ENCODE assay signal across 1 cellular context in the genomic region with DNA sequence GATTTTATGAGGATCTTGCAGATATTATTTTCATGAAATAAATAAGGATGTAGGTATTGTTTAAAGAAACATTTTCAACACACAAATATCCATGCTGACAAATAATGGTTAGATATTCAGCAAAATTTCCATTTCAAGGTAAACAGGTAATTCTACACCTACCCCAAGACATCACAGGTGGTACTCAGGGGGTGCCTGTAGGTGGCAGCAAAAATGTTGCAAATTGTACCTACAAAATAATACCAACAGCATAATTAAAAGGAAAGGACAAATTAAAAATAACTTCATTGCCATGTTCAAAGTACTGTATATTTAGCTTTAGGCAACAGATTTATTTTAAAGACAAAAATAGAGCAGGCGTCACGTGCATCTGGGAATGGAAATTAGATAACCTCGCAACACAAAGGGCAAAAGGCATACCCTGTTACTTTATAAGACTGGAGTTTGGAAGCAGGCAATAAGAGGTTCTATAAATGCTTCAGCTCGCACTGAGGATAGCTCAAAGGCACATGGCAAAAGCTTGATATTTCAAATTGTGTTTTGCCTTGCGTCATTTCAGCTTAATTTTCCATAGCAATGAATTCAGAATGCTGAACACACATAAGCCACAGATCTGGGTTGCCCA.
TF ChIP-seq lines count a peak whose summit lies in the region.

No MANE protein-coding gene starts in this region.

TF ChIP-seq in H1, 55 proteins besides CTCF, POLR2A, EP300 and RAD21 (continued from another document):
- TF ChIP-seq MAX (IDR thresholded peaks at IDR 0.05) (no peak), CBX8 (IDR thresholded peaks at IDR 0.05; ENCODE audit: borderline replicate concordance, low read depth, low read length) (no peak), GTF2F1 (IDR thresholded peaks at IDR 0.05; ENCODE audit: borderline replicate concordance, low read depth, low read length) (no peak), CHD7 (IDR thresholded peaks at IDR 0.05; ENCODE audit: insufficient replicate concordance, low read length) (no peak)
